15 cellular contexts compared by ENCODE assay signal in the genomic region with DNA sequence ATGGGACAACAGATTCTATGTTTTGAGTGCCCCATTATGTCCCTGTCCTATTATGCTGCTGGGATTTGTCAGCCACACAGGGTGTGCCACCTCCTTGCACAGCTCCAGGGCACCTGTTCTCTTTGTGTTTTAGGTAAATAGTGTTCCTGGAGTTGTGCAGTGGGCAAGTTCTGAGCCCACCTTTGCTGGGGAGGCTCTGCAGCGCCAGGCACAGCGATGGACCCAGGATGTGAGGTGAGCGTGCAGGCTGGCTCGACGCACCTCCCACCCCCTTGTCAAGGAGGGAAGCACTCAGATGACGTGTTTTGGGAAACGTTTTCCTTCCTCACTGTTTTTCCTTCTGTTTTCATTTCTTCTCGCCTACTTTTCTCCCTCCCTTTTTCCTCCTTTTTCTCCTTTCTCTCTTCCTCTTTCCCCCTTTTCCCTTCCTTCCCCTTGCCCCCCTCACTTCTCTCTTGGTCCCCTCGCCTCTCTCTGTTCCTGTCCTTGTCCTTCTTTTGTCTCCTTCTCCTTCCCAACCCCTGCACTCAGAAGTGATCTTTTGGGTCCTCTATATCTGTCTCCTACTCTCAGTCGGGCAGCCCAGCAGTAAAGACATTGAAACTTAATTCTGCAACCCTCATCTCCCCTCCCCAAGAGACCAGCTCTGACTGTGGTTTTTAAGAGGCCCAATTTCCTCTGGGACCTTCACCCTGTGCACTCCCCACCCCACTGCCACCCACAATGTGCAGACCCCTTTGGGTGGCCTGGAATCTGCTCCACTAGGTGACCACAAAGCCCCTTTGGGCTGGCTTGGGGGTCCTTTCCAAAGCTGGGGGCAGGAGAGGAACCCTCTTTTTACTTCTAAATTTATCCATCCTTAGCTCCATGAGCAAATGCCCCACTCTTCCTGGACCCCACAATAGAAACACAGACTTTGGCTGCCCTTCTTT.
DNase-seq lines count a peak whose midpoint lies in the region; ATAC-seq, FAIRE-seq and TF ChIP-seq lines count a peak whose summit lies in the region.
"Had no signal": no experiment of that assay in that cellular context is flagged by ENCODE, and none has a peak within 500 bp of the region (broad histone marks: within the 10 kb centered on the region; RNA-seq: fewer than 3 reads in every experiment).

No MANE protein-coding gene starts in this region.

- POLR2A ChIA-PET in IMR-90 (lab: Charles Lee; ENCODE audit: unreplicated experiment) = interaction anchor here (1.0 kb wide), 1 partner anchor 11 kb away, joined by 3 read pairs; no protein-coding TSS in a partner anchor
- POLR2A ChIA-PET in K562 (lab: Yijun Ruan, JAX) = no interaction called here

- H2AK9ac ChIP-seq in IMR-90 (replicated peaks; ENCODE audit: low read depth, low read length, poor library complexity) = peak overlapping the region; percentile 47

- H3K36me3 ChIP-seq in IMR-90 (ENCODE audit: control insufficient read depth, insufficient read depth, low read length) (no peaks in the 10 kb centered on the region), K562 (ENCODE audit: control insufficient read depth, insufficient read depth, low read length) (no peaks in the 10 kb centered on the region), muscle layer of duodenum (ENCODE audit: control insufficient read depth in 1 of 2, insufficient read depth in 2 of 2, low read length in 2 of 2) (no peaks in the 10 kb centered on the region), thyroid gland (no peaks in the 10 kb centered on the region)
- H3K36me3 ChIP-seq: cardiac muscle cell, MG63 had no signal

- TF ChIP-seq RAD21 in IMR-90 (IDR thresholded peaks at IDR 0.05; ENCODE audit: low read length) (no peak), K562 (CRISPR knock-in tag; conservative IDR thresholded peaks at IDR 0.05 in 1 of 2, IDR thresholded peaks at IDR 0.05 in 1 of 2) (no peak)

- ATAC-seq in IMR-90 (ENCODE audit: low read depth) = no peak
- no peak for ATAC-seq in K562
- ATAC-seq: left lobe of liver had no signal

- H2BK5ac ChIP-seq in IMR-90 (ENCODE audit: low read depth, low read length, poor library complexity, severe bottlenecking) = peak overlapping the region; percentile 65

- H4K20me1 ChIP-seq in IMR-90 (ENCODE audit: insufficient read depth, low read length) (no peaks in the 10 kb centered on the region), K562 (replicated peaks; ENCODE audit: control insufficient read depth, insufficient read depth, low read length) (no peaks in the 10 kb centered on the region)

- peak overlapping the region; percentile 96 for H3K4ac ChIP-seq in IMR-90 (ENCODE audit: low read depth, low read length)

- peak overlapping the region; percentile 39; the same call in 2 of the 3 replicates for H2BK15ac ChIP-seq in IMR-90 (ENCODE audit: low read depth, low read length)

- H3K4me1 ChIP-seq in IMR-90 (ENCODE audit: control insufficient read depth, insufficient read depth, low read length) = peaks cover 30% of the 10 kb centered on the region
- peaks cover 6 to 7% of the 10 kb centered on the region in 2 experiments; a peak in 3 of 5 replicates for H3K4me1 ChIP-seq in K562 (replicated peaks in 1 of 2; ENCODE audit: control insufficient read depth in 2 of 2, insufficient read depth in 2 of 2, low read length in 2 of 2)
- peaks cover 9 to 25% of the 10 kb centered on the region in 2 donors for H3K4me1 ChIP-seq in muscle layer of duodenum (ENCODE audit: control insufficient read depth in 1 of 2, insufficient read depth in 2 of 2, low read length in 2 of 2)
- H3K4me1 ChIP-seq in thyroid gland = peaks cover 12 to 36% of the 10 kb centered on the region in 2 donors

- H2BK120ac ChIP-seq in IMR-90 (ENCODE audit: low read depth, low read length) = peak overlapping the region; percentile 97

- H3K9me3 ChIP-seq in IMR-90 (ENCODE audit: control insufficient read depth, insufficient read depth, low read length) (no peaks in the 10 kb centered on the region), K562 (replicated peaks; ENCODE audit: control insufficient read depth, insufficient read depth, low read depth, low read length) (no peaks in the 10 kb centered on the region), muscle layer of duodenum (ENCODE audit: control insufficient read depth in 1 of 2, low read length in 2 of 2) (peaks cover 0 to 3% of the 10 kb centered on the region in 2 donors), thyroid gland (no peaks in the 10 kb centered on the region)
- H3K9me3 ChIP-seq: MG63 had no signal

- peak overlapping the region; percentile 31 for H3K18ac ChIP-seq in IMR-90 (ENCODE audit: low read depth, low read length)

- peaks cover 3 to 28% of the 10 kb centered on the region in 2 experiments; a peak in 2 of 4 replicates for H3K79me1 ChIP-seq in IMR-90 (ENCODE audit: low read depth in 1 of 2, low read length in 2 of 2)

- CTCF ChIA-PET in IMR-90 (lab: Yijun Ruan, JAX) = no interaction called here
- CTCF ChIA-PET in K562 (lab: Yijun Ruan, JAX; ENCODE audit: low intra/inter-chr PET ratio) = interaction anchor here (0.6 kb wide), 1 partner anchor 508 kb away, joined by 3 read pairs; no protein-coding TSS in a partner anchor

- H3K79me2 ChIP-seq in K562 (ENCODE audit: control insufficient read depth, insufficient read depth, low read length) = no peaks in the 10 kb centered on the region

- H4K8ac ChIP-seq in IMR-90 (ENCODE audit: low read depth in 2 of 2, low read length in 2 of 2) = peak overlapping the region; percentile 83 to 85

- TF ChIP-seq CTCF in IMR-90 (conservative IDR thresholded peaks at IDR 0.05; ENCODE audit: low read depth, low read length) = no peak
- no peak for TF ChIP-seq CTCF in K562 (IDR thresholded peaks at IDR 0.05 in 2 of 3, conservative IDR thresholded peaks at IDR 0.05 in 1 of 3; ENCODE audit: insufficient read depth in 2 of 3, low read depth in 1 of 3, low read length in 3 of 3)
- no peak for TF ChIP-seq CTCF in thyroid gland (IDR thresholded peaks at IDR 0.05)
- TF ChIP-seq CTCF in GM20000 (IDR thresholded peaks at IDR 0.05; ENCODE audit: extremely low read depth, missing control alignments) = no peak

- 81% methylated on average over 7 of the region's 10 CpGs; no CpG with 5 or more reads in 1 of the 2 experiments for WGBS in IMR-90 (ENCODE audit: extremely low coverage in 2 of 2, insufficient read length in 1 of 2), 2 experiments
- under 1% methylated on average over 10 of the region's 10 CpGs for WGBS in K562 (ENCODE audit: insufficient coverage, low coverage, missing lambda C conversion rate)
- WGBS in thyroid gland, 2 donors = 78 to 82% methylated on average over 10 of the region's 10 CpGs

- intact Hi-C loops in IMR-90 (cut with micrococcal nuclease) (loop anchor here (5.0 kb wide), 1 partner anchor 61 kb away; no protein-coding TSS in a partner anchor), K562 (cut with micrococcal nuclease) (no loop called here), thyroid gland (cut with DNase I) (no loop called here)

- peak overlapping the region; percentile 56 for H4K5ac ChIP-seq in IMR-90 (ENCODE audit: low read depth, low read length)

- FAIRE-seq in K562 (lab: Jason Lieb, UNC) = no peak
- FAIRE-seq: G401.6 had no signal

- no peak for TF ChIP-seq EP300 in K562 (IDR thresholded peaks at IDR 0.05; ENCODE audit: low read length)

- no peak overlapping the region for H3K4me3 ChIP-seq in IMR-90 (ENCODE audit: insufficient read depth, low read depth, low read length)
- H3K4me3 ChIP-seq in K562 = no peak overlapping the region
- H3K4me3 ChIP-seq in muscle layer of duodenum (ENCODE audit: low read depth in 1 of 2, low read length in 2 of 2) = peak overlapping the region in 1 of 2 donors; percentile 4
- H3K4me3 ChIP-seq in thyroid gland (replicated peaks in 1 of 3) = no peak overlapping the region
- H3K4me3 ChIP-seq: cardiac muscle cell, MG63 had no signal

- DNase-seq in IMR-90 = no peak
- no peak for DNase-seq in K562 (ENCODE audit: extremely low read depth in 1 of 4, low spot score in 3 of 4)
- DNase-seq in thyroid gland = no peak
- DNase-seq in GM20000 (ENCODE audit: low spot score) = no peak
- no peak for DNase-seq in NCI-H1436 treated with DMSO at 0.1 percent for 48 hours (lab: John Stamatoyannopoulos, UW)
- DNase-seq in UCSD-AML1 (lab: John Stamatoyannopoulos, UW; ENCODE audit: unreplicated experiment) = no peak
- DNase-seq: activated B cell treated with CpG ODN at 0.5 μM for 24 hours; activated naive CD4-positive, alpha-beta T cell treated with anti-CD3 and anti-CD28 coated beads for 36 hours; H7; NCI-H2171 had no signal

- H2BK20ac ChIP-seq in IMR-90 (ENCODE audit: low read depth, low read length) = peak overlapping the region; percentile 79

- H3K27ac ChIP-seq in IMR-90 (ENCODE audit: insufficient read depth, low read length) (peak overlapping the region; percentile 73), K562 (ENCODE audit: extremely low read depth, low read depth, low read length) (no peak overlapping the region), muscle layer of duodenum (ENCODE audit: low read length) (peak overlapping the region; percentile 80), thyroid gland (peak overlapping the region in 2 of 3 donors; percentile 3 to 8)
- H3K27ac ChIP-seq: cardiac muscle cell had no signal

- peak overlapping the region; percentile 98 for H4K91ac ChIP-seq in IMR-90 (ENCODE audit: insufficient read depth, low read depth, low read length)

- H3K9ac ChIP-seq in IMR-90 (ENCODE audit: low read depth, low read length) (peak overlapping the region; percentile 36), K562 (ENCODE audit: insufficient read depth in 1 of 2, low read depth in 2 of 2, low read length in 2 of 2) (0 out of 4 replicates have a peak overlapping the region, but pooled peaks of 1 of the 2 experiments have one; percentile 43)

- peak overlapping the region; percentile 36 for H3K4me2 ChIP-seq in IMR-90 (ENCODE audit: low read depth, low read length)
- no peak overlapping the region for H3K4me2 ChIP-seq in K562 (ENCODE audit: insufficient read depth, low read length)

- H3K27me3 ChIP-seq in IMR-90 (ENCODE audit: control insufficient read depth, insufficient read depth, low read length) = no peaks in the 10 kb centered on the region
- H3K27me3 ChIP-seq in K562 (ENCODE audit: control insufficient read depth in 2 of 2, insufficient read depth in 2 of 2, low read length in 2 of 2) = peaks cover under 1 to 23% of the 10 kb centered on the region in 2 experiments; a peak in 4 of 5 replicates
- H3K27me3 ChIP-seq in muscle layer of duodenum (ENCODE audit: low read depth, low read length) = no peaks in the 10 kb centered on the region
- H3K27me3 ChIP-seq in thyroid gland = no peaks in the 10 kb centered on the region
- H3K27me3 ChIP-seq: MG63 had no signal

- H3K56ac ChIP-seq in IMR-90 (ENCODE audit: extremely low read depth, insufficient read depth, low read length) = peak overlapping the region; percentile 48

- peak overlapping the region; percentile 52 for H3K23ac ChIP-seq in IMR-90 (ENCODE audit: low read depth, low read length)

- BruUV-seq in IMR-90 (replicated peaks; lab: Mats Ljungman, UMichigan) (no TSS peak), K562 (replicated peaks; lab: Mats Ljungman, UMichigan) (no TSS peak)

- in situ Hi-C loops in IMR-90 (cut with MboI; ENCODE audit: low sequenced_read_pairs) = no loop called here
- in situ Hi-C loops in K562 (cut with MboI) = no loop called here

- peak overlapping the region; percentile 92 for H3K14ac ChIP-seq in IMR-90 (replicated peaks; ENCODE audit: low read depth, low read length)

- H3K9me1 ChIP-seq in IMR-90 (ENCODE audit: insufficient read depth, low read length) (peaks cover 30% of the 10 kb centered on the region), K562 (ENCODE audit: control insufficient read depth, insufficient read depth, low read length) (no peaks in the 10 kb centered on the region)

- H2AFZ ChIP-seq in IMR-90 (replicated peaks; ENCODE audit: low read length, poor library complexity) = peak overlapping the region; percentile 84
- H2AFZ ChIP-seq in K562 (ENCODE audit: low read depth, low read length) = no peak overlapping the region

- dilution Hi-C loops in IMR-90 (cut with HindIII; ENCODE audit: low sequenced_read_pairs, unreplicated experiment) = no loop called here

- no peak for TF ChIP-seq POLR2A in IMR-90 (IDR thresholded peaks at IDR 0.05; ENCODE audit: low read depth, low read length)
- TF ChIP-seq POLR2A in K562 (conservative IDR thresholded peaks at IDR 0.05) = no peak
- no peak for TF ChIP-seq POLR2A in thyroid gland (IDR thresholded peaks at IDR 0.05)

- peak overlapping the region; percentile 99 for H2AK5ac ChIP-seq in IMR-90 (ENCODE audit: low read depth, low read length)
